ENCODE assay signal across 6 cellular contexts in the genomic region with DNA sequence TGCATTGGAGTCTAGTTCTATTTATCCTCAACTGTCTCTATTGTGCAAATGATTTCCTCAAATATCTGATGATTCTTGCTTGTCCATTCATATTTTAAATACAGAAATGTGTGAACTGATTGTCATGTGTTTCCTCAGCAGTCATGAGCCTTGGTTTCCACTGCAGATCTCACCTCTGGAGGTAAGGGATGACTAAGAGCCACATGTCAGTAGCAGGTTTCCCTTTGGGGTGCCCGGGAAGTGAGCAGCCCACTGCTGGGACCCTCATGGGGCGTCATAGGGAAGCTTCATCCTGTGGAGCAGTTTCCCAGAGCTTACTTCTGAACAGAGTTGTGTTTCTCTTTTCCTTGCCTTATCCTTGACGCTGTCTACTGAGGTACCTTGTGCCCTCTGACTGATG.
"Had no signal": no experiment of that assay in that cellular context is flagged by ENCODE, and none has a peak within 500 bp of the region (broad histone marks: within the 10 kb centered on the region; RNA-seq: fewer than 3 reads in every experiment).

No MANE protein-coding gene starts in this region.

- DNase-seq: GDM1, GF-D8 had no signal

- FAIRE-seq: G401.6, GM12892, GM18507, GM19239 had no signal
